11 cellular contexts compared by ENCODE assay signal in the genomic region with DNA sequence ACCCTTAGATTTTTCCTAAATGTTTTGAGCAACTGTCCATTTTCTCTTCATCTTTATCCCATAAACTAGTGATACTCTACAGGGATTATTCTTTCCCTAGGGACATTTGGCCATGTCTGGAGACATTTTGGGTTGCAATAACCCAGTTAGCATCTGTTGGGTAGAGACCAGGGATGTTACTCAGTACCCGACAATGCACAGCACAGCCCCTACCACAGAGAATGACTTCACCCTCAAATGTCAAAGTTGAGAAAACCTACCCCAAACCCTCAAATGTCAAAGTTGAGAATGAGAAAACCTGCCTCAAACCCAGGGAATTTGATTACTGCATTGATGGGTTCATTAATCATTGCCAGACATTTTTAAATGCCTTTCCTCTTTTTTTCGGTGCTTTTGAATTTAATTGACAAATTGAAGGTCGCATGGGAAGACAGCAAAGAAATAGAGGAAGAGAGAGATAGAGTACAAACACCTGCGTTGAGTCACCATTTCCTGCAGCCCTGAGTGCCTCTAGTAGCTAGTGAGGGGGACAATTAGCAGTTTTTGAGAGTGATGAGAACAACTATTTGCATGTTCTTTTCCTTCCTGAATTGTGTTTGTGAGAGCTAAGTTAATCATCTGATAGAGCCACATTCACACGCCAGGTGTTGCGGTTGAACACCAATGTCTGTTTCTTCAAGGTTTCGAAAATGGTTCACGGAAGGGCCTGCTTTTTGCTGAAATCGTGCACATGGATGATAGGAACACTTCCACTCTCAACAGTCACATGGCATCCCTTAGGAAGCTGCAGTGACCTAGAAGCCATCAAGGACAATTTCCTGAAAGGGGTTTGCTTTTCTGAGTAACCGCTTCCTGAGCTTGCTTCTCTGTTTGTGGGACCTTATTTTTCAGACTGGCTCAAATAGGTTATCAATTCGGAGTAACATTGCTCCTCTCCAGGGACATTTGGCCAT.
DNase-seq lines count a peak whose midpoint lies in the region; ATAC-seq and TF ChIP-seq lines count a peak whose summit lies in the region.
"Had no signal": no experiment of that assay in that cellular context is flagged by ENCODE, and none has a peak within 500 bp of the region (broad histone marks: within the 10 kb centered on the region; RNA-seq: fewer than 3 reads in every experiment).

No MANE protein-coding gene starts in this region.

- H3K27me3 ChIP-seq in testis (no peaks in the 10 kb centered on the region), BE2C (no peaks in the 10 kb centered on the region)

- H3K27ac ChIP-seq in testis, result no peak overlapping the region
- H3K27ac ChIP-seq: 22Rv1 had no signal

- TF ChIP-seq CTCF in testis (IDR thresholded peaks at IDR 0.05), result no peak
- TF ChIP-seq CTCF in BE2C (IDR thresholded peaks at IDR 0.05; ENCODE audit: low read depth, low read length), result no peak

- intact Hi-C loops in testis (cut with DNase I; ENCODE audit: low total_unique reads), result no loop called here

- H3K9me3 ChIP-seq in testis (no peaks in the 10 kb centered on the region), BE2C (no peaks in the 10 kb centered on the region)

- DNase-seq in NK-92 treated with Interleukin-12 subunit alpha and Interleukin-12 subunit beta, amount 100 ng/mL, for 24 hours (lab: John Stamatoyannopoulos, UW), result peak; percentile 0
- DNase-seq in NK-92 (lab: John Stamatoyannopoulos, UW; ENCODE audit: unreplicated experiment), result no peak
- DNase-seq in stimulated activated naive CD8-positive, alpha-beta T cell treated with anti-CD3 and anti-CD28 coated beads, Interleukin-15, Interleukin-2, amounts not matched to agents 100 U/mL and 50 U/mL, for 24 hours, result peak; percentile 2
- no peak for DNase-seq in testis
- DNase-seq in BE2C, result no peak
- no peak for DNase-seq in DMS79 treated with DMSO at 0.1 percent for 48 hours (lab: John Stamatoyannopoulos, UW)
- DNase-seq: hippocampal formation had no signal

- H3K4me1 ChIP-seq in testis (no peaks in the 10 kb centered on the region), BE2C (no peaks in the 10 kb centered on the region)

- no peaks in the 10 kb centered on the region for H3K36me3 ChIP-seq in testis (ENCODE audit: low read depth, missing control alignments)
- no peaks in the 10 kb centered on the region for H3K36me3 ChIP-seq in BE2C

- TF ChIP-seq POLR2A in testis (IDR thresholded peaks at IDR 0.05), result no peak

- ATAC-seq in GM21825 (IDR thresholded peaks at IDR 0.05; ENCODE audit: unreplicated experiment) (peak; percentile 94), HG03457 (IDR thresholded peaks at IDR 0.05; ENCODE audit: unreplicated experiment) (peak; percentile 93)
- ATAC-seq in stimulated activated naive CD8-positive, alpha-beta T cell treated with anti-CD3 and anti-CD28 coated beads, Interleukin-15, Interleukin-2, amounts not matched to agents 100 U/mL and 50 U/mL, for 24 hours, result peak; percentile 57
- ATAC-seq: Panc1 had no signal

- H3K4me3 ChIP-seq in testis (no peak overlapping the region), BE2C (ENCODE audit: low read depth, low read length) (no peak overlapping the region)

- WGBS in testis, 2 donors, result 83 to 85% methylated on average over 11 of the region's 11 CpGs

Comparison
In these comparisons a context has a peak if more than half of its experiments do, and no peak if none do; other contexts are left out.
1. DNase-seq: peak in NK-92 treated with Interleukin-12 subunit alpha and Interleukin-12 subunit beta, amount 100 ng/mL, for 24 hours (single experiment) and stimulated activated naive CD8-positive, alpha-beta T cell treated with anti-CD3 and anti-CD28 coated beads, Interleukin-15, Interleukin-2, amounts not matched to agents 100 U/mL and 50 U/mL, for 24 hours (single experiment); none in NK-92 (single experiment), testis (single experiment), BE2C (single experiment) and DMS79 treated with DMSO at 0.1 percent for 48 hours (single experiment).
2. Peak in every context shown above with its lines, with median percentiles within 50 percentile points of each other: ATAC-seq.